Comparison of ENCODE assay signal across 18 cellular contexts in the genomic region with DNA sequence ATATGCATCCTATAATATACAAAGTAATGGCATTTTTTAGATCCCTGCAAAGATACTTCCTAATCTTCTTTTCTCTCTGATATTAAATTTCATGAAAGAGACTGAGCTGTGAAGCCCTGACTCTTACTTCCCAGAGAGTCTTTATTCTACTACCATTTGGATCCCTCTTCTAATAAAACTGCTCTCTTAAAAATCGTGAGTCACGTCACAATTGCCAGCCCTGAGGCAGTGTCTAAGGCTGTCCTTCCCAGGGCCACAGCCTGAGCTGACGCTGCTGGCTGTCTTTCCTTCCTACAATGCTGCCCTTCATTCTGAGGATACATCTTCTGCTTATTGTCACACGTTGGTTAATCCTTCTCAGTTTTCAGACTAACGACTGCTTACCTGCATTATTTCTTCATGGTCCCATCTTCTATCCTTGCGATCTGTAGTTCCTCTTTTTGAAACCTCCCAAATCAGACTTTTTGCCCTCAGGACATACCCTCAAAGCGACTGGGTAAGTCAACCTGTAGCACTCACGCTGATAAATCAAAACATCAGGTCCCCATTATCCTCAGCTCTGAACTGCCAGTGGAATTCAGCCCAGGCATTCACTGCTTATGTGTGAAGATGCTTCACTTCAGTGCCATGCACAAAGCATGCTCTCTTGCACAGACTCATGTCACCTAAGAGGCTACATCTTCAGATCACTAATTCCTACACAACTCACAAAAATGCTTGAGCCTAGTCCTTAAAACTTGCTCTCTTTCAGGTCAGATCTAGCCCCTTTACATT.
DNase-seq lines count a peak whose midpoint lies in the region; ATAC-seq, FAIRE-seq and TF ChIP-seq lines count a peak whose summit lies in the region.
"Had no signal": no experiment of that assay in that cellular context is flagged by ENCODE, and none has a peak within 500 bp of the region (broad histone marks: within the 10 kb centered on the region; RNA-seq: fewer than 3 reads in every experiment).

No MANE protein-coding gene starts in this region.

- BruUV-seq in HepG2 (replicated peaks; lab: Mats Ljungman, UMichigan), result no TSS peak

- no peak for DNase-seq in right cardiac atrium
- DNase-seq in left ventricle myocardium superior, result no peak
- peak; percentile 31 for DNase-seq in T1000 (lab: John Stamatoyannopoulos, UW)
- peak; percentile 88 for DNase-seq in islet precursor cell
- DNase-seq in HepG2 (ENCODE audit: low spot score), result no peak
- no peak for DNase-seq in GM13977 (ENCODE audit: low spot score)
- DNase-seq in DMS 273 treated with DMSO at 0.1 percent for 48 hours (lab: John Stamatoyannopoulos, UW), result no peak
- DNase-seq: ACHN; activated CD4-positive, CD25-positive, alpha-beta regulatory T cell treated with anti-CD3 and anti-CD28 coated beads, Interleukin-2, amount 50 U/mL, for 72 hours; activated CD8-positive, alpha-beta memory T cell treated with anti-CD3 and anti-CD28 coated beads, Interleukin-2, amount 10 ng/mL, durations not matched to agents 7 days and 5 days; hippocampal formation; NCI-H1048; NCI-H526 treated with DMSO at 0.1 percent for 48 hours; PC-9; stimulated activated CD4-positive, alpha-beta T cell treated with anti-CD3 and anti-CD28 coated beads, Interleukin-12 subunit alpha, Interleukin-12 subunit beta, amount 100 ng/mL, for 4 hours had no signal

- H3K4me1 ChIP-seq in right cardiac atrium (ENCODE audit: control insufficient read depth, insufficient read depth, low read length), result peaks cover 20% of the 10 kb centered on the region
- no peaks in the 10 kb centered on the region for H3K4me1 ChIP-seq in HepG2 (ENCODE audit: insufficient read depth, low read length)

- no peak for FAIRE-seq in HepG2 (lab: Jason Lieb, UNC)

- H2AFZ ChIP-seq in HepG2 (ENCODE audit: low read length), result no peak overlapping the region
- H2AFZ ChIP-seq: GM23338, PC-9 had no signal

- no peak for TF ChIP-seq POLR2A in HepG2 (IDR thresholded peaks at IDR 0.05; ENCODE audit: insufficient read depth in 1 of 2, low read depth in 2 of 2, low read length in 2 of 2)

- CTCF ChIA-PET in HepG2 (lab: Yijun Ruan, JAX; ENCODE audit: low intra/inter-chr PET ratio, low total read pairs), result no interaction called here

- no peaks in the 10 kb centered on the region for H3K36me3 ChIP-seq in HepG2 (replicated peaks in 1 of 2; ENCODE audit: control insufficient read depth in 1 of 2, insufficient read depth in 2 of 2, low read length in 2 of 2)
- H3K36me3 ChIP-seq: cardiac muscle cell had no signal

- no peak for TF ChIP-seq RAD21 in HepG2 (CRISPR knock-in tag; IDR thresholded peaks at IDR 0.05)

- POLR2A ChIA-PET in HepG2 (lab: Yijun Ruan, JAX), result no interaction called here

- H3K9ac ChIP-seq in HepG2 (ENCODE audit: insufficient read depth, low read depth, low read length), result no peak overlapping the region

- TF ChIP-seq EP300 in HepG2 (IDR thresholded peaks at IDR 0.05; ENCODE audit: low read depth in 2 of 2, low read length in 2 of 2) (no peak), HepG2 (CRISPR knock-in tag; IDR thresholded peaks at IDR 0.05; ENCODE audit: borderline replicate concordance) (no peak)

- no peak for TF ChIP-seq CTCF in HepG2 (CRISPR knock-in tag; IDR thresholded peaks at IDR 0.05)
- TF ChIP-seq CTCF in GM13977 (IDR thresholded peaks at IDR 0.05; ENCODE audit: extremely low read depth, insufficient read depth, missing control alignments), result no peak

- no peaks in the 10 kb centered on the region for H3K79me2 ChIP-seq in HepG2 (ENCODE audit: insufficient read depth, low read length)

- in situ Hi-C loops in HepG2 (cut with HindIII; ENCODE audit: extremely low pct_ligation_motif_present, low pct_unique_long_range_greater_than_20kb) (no loop called here), GM13977 (cut with MboI; ENCODE audit: low pct_unique_long_range_greater_than_20kb, low sequenced_read_pairs, unreplicated experiment) (no loop called here)

- intact Hi-C loops in right cardiac atrium (cut with DNase I), result no loop called here
- intact Hi-C loops in left ventricle myocardium superior (cut with micrococcal nuclease), result no loop called here
- intact Hi-C loops in HepG2 (cut with micrococcal nuclease; ENCODE audit: unreplicated experiment), result no loop called here

- no peaks in the 10 kb centered on the region for H4K20me1 ChIP-seq in HepG2 (ENCODE audit: insufficient read depth, low read length)

- no peaks in the 10 kb centered on the region for H3K9me3 ChIP-seq in right cardiac atrium (ENCODE audit: control insufficient read depth, low read length)
- H3K9me3 ChIP-seq in HepG2 (ENCODE audit: low read length), result no peaks in the 10 kb centered on the region

- H3K27me3 ChIP-seq in right cardiac atrium (ENCODE audit: control insufficient read depth, insufficient read depth), result no peaks in the 10 kb centered on the region
- H3K27me3 ChIP-seq in HepG2 (ENCODE audit: control insufficient read depth in 1 of 2, insufficient read depth in 2 of 2, low read length in 2 of 2), result peaks cover 0 to 29% of the 10 kb centered on the region in 2 experiments; a peak in 1 of 5 replicates
- H3K27me3 ChIP-seq: cardiac muscle cell had no signal

- ATAC-seq in right cardiac atrium (peak; percentile 17 to 51), left ventricle myocardium superior (no peak), HepG2 (no peak), GM19395 (IDR thresholded peaks at IDR 0.05; ENCODE audit: unreplicated experiment) (no peak)
- ATAC-seq: GM23338 had no signal

- WGBS in right cardiac atrium, result 72% methylated on average over 8 of the region's 8 CpGs
- 8% methylated on average over 8 of the region's 8 CpGs for whole genome bisulfite sequencing in HepG2 (ENCODE audit: low lambda C conversion rate)

- H3K4me3 ChIP-seq in right cardiac atrium (ENCODE audit: low read length), result no peak overlapping the region
- H3K4me3 ChIP-seq in HepG2 (replicated peaks in 1 of 3; ENCODE audit: insufficient read depth in 1 of 3, low read depth in 2 of 3, low read length in 3 of 3), result no peak overlapping the region
- H3K4me3 ChIP-seq: cardiac muscle cell, GM23338, PC-9 had no signal

- H3K4me2 ChIP-seq in HepG2 (ENCODE audit: low read depth, low read length), result no peak overlapping the region
- H3K4me2 ChIP-seq: GM23338, PC-9 had no signal

- H3K27ac ChIP-seq in right cardiac atrium (ENCODE audit: low read length), result no peak overlapping the region
- H3K27ac ChIP-seq in HepG2 (ENCODE audit: extremely low read length, insufficient read depth, low read length), result no peak overlapping the region
- H3K27ac ChIP-seq: cardiac muscle cell, PC-9 had no signal

TF ChIP-seq in HepG2, 621 proteins besides CTCF, POLR2A, EP300 and RAD21:
- no peak for TF ChIP-seq NPAS2 (CRISPR knock-in tag; IDR thresholded peaks at IDR 0.05; ENCODE audit: borderline replicate concordance)
- no peak for TF ChIP-seq BRD4 (CRISPR knock-in tag; IDR thresholded peaks at IDR 0.05)
- TF ChIP-seq, protein P1, sequence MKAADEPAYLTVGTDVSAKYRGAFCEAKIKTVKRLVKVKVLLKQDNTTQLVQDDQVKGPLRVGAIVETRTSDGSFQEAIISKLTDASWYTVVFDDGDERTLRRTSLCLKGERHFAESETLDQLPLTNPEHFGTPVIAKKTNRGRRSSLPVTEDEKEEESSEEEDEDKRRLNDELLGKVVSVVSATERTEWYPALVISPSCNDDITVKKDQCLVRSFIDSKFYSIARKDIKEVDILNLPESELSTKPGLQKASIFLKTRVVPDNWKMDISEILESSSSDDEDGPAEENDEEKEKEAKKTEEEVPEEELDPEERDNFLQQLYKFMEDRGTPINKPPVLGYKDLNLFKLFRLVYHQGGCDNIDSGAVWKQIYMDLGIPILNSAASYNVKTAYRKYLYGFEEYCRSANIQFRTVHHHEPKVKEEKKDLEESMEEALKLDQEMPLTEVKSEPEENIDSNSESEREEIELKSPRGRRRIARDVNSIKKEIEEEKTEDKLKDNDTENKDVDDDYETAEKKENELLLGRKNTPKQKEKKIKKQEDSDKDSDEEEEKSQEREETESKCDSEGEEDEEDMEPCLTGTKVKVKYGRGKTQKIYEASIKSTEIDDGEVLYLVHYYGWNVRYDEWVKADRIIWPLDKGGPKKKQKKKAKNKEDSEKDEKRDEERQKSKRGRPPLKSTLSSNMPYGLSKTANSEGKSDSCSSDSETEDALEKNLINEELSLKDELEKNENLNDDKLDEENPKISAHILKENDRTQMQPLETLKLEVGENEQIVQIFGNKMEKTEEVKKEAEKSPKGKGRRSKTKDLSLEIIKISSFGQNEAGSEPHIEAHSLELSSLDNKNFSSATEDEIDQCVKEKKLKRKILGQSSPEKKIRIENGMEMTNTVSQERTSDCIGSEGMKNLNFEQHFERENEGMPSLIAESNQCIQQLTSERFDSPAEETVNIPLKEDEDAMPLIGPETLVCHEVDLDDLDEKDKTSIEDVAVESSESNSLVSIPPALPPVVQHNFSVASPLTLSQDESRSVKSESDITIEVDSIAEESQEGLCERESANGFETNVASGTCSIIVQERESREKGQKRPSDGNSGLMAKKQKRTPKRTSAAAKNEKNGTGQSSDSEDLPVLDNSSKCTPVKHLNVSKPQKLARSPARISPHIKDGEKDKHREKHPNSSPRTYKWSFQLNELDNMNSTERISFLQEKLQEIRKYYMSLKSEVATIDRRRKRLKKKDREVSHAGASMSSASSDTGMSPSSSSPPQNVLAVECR (CRISPR knock-in tag; IDR thresholded peaks at IDR 0.05; ENCODE audit: borderline replicate concordance), result no peak
- no peak for TF ChIP-seq MXD4 (CRISPR knock-in tag; IDR thresholded peaks at IDR 0.05)

Comparison
In these comparisons a context has a peak if more than half of its experiments do, and no peak if none do; other contexts are left out.
1. ATAC-seq: peak in right cardiac atrium (2 of 2); none in left ventricle myocardium superior (single experiment), HepG2 (single experiment) and GM19395 (single experiment).
2. DNase-seq: peak in T1000 (single experiment) and islet precursor cell (single experiment); none in right cardiac atrium (0 of 3), left ventricle myocardium superior (single experiment), HepG2 (single experiment), GM13977 (single experiment) and DMS 273 treated with DMSO at 0.1 percent for 48 hours (single experiment).